Comparison of ENCODE assay signal across 11 cellular contexts in the genomic region with DNA sequence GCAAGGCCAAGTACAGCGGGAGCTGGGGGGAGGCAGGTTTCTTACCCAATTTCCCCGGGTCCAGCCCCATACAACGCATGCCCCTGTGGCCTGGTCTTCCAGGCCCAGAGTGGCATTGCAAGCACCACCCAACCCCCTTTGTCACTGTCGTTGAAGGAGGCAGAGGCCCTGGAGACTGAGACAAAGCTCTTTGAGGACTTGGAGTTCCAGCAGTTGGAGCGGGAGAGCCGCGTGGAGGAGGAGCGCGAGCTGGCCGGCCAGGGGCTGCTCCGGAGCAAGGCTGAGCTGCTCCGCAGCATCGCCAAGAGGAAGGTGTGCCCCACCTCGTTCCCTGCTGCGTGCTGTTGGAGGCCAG. TPM values are rescaled to one million over a fixed set of nuclear protein-coding genes. Genes with fewer than 3 reads are reported as not detected.
A peak's percentile ranks its signal among the peaks of the same experiment; 100 is the strongest.
DNase-seq lines count a peak whose midpoint lies in the region; ATAC-seq and TF ChIP-seq lines count a peak whose summit lies in the region.
"Had no signal": no experiment of that assay in that cellular context is flagged by ENCODE, and none has a peak within 500 bp of the region (broad histone marks: within the 10 kb centered on the region; RNA-seq: fewer than 3 reads in every experiment).

No MANE protein-coding gene starts in this region.

- H3K9me3 Mint-ChIP-seq in activated naive CD4-positive, alpha-beta T cell treated with anti-CD3 and anti-CD28 coated beads for 36 hours: no peaks in the 10 kb centered on the region

- CTCF ChIA-PET in activated naive CD4-positive, alpha-beta T cell treated with anti-CD3 and anti-CD28 coated beads for 36 hours (lab: Charles Lee): interaction anchor here (0.9 to 2.7 kb wide), 5 partner anchors 18 to 464 kb away, joined by 3 to 8 read pairs (median 6); no protein-coding TSS in a partner anchor

- H3K9ac ChIP-seq in neural cell (ENCODE audit: low read length): no peak overlapping the region

- H3K36me3 Mint-ChIP-seq in activated naive CD4-positive, alpha-beta T cell treated with anti-CD3 and anti-CD28 coated beads for 36 hours (ENCODE audit: low read depth): no peaks in the 10 kb centered on the region

- H3K27me3 Mint-ChIP-seq in activated naive CD4-positive, alpha-beta T cell treated with anti-CD3 and anti-CD28 coated beads for 36 hours (ENCODE audit: low read depth): no peaks in the 10 kb centered on the region

- no peaks in the 10 kb centered on the region for H3K9me3 ChIP-seq in neural cell (ENCODE audit: low read length)

- no peaks in the 10 kb centered on the region for H3K4me1 Mint-ChIP-seq in activated naive CD4-positive, alpha-beta T cell treated with anti-CD3 and anti-CD28 coated beads for 36 hours (ENCODE audit: low read depth)

- TF ChIP-seq CTCF in neural cell (IDR thresholded peaks at IDR 0.05; ENCODE audit: poor library complexity, severe bottlenecking): no peak

- no peaks in the 10 kb centered on the region for H4K20me1 ChIP-seq in neural cell (ENCODE audit: insufficient read depth)

- intact Hi-C loops in Right ventricle myocardium inferior (cut with DNase I): no loop called here
- intact Hi-C loops in cardiac septum (cut with DNase I): no loop called here
- intact Hi-C loops in activated naive CD4-positive, alpha-beta T cell treated with anti-CD3 and anti-CD28 coated beads for 36 hours (cut with micrococcal nuclease): no loop called here

- no peaks in the 10 kb centered on the region for H3F3A ChIP-seq in neural cell (ENCODE audit: insufficient read depth, low read length, poor library complexity, severe bottlenecking)

- ATAC-seq in Right ventricle myocardium inferior (peak; percentile 2), HG03442 (IDR thresholded peaks at IDR 0.05; ENCODE audit: unreplicated experiment) (no peak)

- peak overlapping the region; percentile 44 for H3K4me3 ChIP-seq in neural cell (ENCODE audit: low read length)

- H3K27me3 ChIP-seq in neural cell (ENCODE audit: insufficient read depth, low read depth, low read length): no peaks in the 10 kb centered on the region

- no peak overlapping the region for H3K27ac ChIP-seq in neural cell (ENCODE audit: low read length)

- no peak overlapping the region for H2AFZ ChIP-seq in neural cell (ENCODE audit: low read depth, low read length)

- TF ChIP-seq EP300 in neural cell (conservative IDR thresholded peaks at IDR 0.05; ENCODE audit: poor library complexity, severe bottlenecking): no peak

- H3K4me2 ChIP-seq in neural cell (ENCODE audit: low read length): no peak overlapping the region

- H3K4me3 Mint-ChIP-seq in activated naive CD4-positive, alpha-beta T cell treated with anti-CD3 and anti-CD28 coated beads for 36 hours: no peak overlapping the region

- TF ChIP-seq RAD21 in neural cell (conservative IDR thresholded peaks at IDR 0.05): no peak

- H3K79me2 ChIP-seq in neural cell (replicated peaks; ENCODE audit: insufficient read depth, low read length): no peaks in the 10 kb centered on the region

- DNase-seq in Right ventricle myocardium inferior (ENCODE audit: missing footprints) (peak; percentile 59), cardiac septum (ENCODE audit: low spot score) (no peak), globus pallidus (ENCODE audit: low spot score) (peak; percentile 53), DMS53 (lab: John Stamatoyannopoulos, UW) (no peak), NCI-H1694 treated with DMSO at 0.1 percent for 48 hours (lab: John Stamatoyannopoulos, UW) (no peak)
- no peak for DNase-seq in activated naive CD4-positive, alpha-beta T cell treated with anti-CD3 and anti-CD28 coated beads for 36 hours
- DNase-seq: AML-193, amniotic stem cell had no signal

- H3K9me2 ChIP-seq in neural cell (ENCODE audit: insufficient read depth, low read length): no peaks in the 10 kb centered on the region

- H3K36me3 ChIP-seq in neural cell (ENCODE audit: insufficient read depth, low read length): peaks cover 7% of the 10 kb centered on the region

- H3K27ac Mint-ChIP-seq in activated naive CD4-positive, alpha-beta T cell treated with anti-CD3 and anti-CD28 coated beads for 36 hours: no peak overlapping the region

TF ChIP-seq in neural cell, 6 proteins besides CTCF, POLR2A, EP300 and RAD21:
- no peak for TF ChIP-seq EZH2 (IDR thresholded peaks at IDR 0.05; ENCODE audit: borderline replicate concordance, insufficient read depth, low read length, poor library complexity, severe bottlenecking)
- TF ChIP-seq SMC3 (conservative IDR thresholded peaks at IDR 0.05; ENCODE audit: poor library complexity): no peak
- TF ChIP-seq POLR2AphosphoS5 (IDR thresholded peaks at IDR 0.05): no peak
- TF ChIP-seq, protein P1, sequence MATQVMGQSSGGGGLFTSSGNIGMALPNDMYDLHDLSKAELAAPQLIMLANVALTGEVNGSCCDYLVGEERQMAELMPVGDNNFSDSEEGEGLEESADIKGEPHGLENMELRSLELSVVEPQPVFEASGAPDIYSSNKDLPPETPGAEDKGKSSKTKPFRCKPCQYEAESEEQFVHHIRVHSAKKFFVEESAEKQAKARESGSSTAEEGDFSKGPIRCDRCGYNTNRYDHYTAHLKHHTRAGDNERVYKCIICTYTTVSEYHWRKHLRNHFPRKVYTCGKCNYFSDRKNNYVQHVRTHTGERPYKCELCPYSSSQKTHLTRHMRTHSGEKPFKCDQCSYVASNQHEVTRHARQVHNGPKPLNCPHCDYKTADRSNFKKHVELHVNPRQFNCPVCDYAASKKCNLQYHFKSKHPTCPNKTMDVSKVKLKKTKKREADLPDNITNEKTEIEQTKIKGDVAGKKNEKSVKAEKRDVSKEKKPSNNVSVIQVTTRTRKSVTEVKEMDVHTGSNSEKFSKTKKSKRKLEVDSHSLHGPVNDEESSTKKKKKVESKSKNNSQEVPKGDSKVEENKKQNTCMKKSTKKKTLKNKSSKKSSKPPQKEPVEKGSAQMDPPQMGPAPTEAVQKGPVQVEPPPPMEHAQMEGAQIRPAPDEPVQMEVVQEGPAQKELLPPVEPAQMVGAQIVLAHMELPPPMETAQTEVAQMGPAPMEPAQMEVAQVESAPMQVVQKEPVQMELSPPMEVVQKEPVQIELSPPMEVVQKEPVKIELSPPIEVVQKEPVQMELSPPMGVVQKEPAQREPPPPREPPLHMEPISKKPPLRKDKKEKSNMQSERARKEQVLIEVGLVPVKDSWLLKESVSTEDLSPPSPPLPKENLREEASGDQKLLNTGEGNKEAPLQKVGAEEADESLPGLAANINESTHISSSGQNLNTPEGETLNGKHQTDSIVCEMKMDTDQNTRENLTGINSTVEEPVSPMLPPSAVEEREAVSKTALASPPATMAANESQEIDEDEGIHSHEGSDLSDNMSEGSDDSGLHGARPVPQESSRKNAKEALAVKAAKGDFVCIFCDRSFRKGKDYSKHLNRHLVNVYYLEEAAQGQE (IDR thresholded peaks at IDR 0.05; ENCODE audit: borderline replicate concordance): no peak
- no peak for TF ChIP-seq TAF1 (IDR thresholded peaks at IDR 0.05; ENCODE audit: low read depth)
- no peak for TF ChIP-seq MXI1 (conservative IDR thresholded peaks at IDR 0.05; ENCODE audit: poor library complexity, severe bottlenecking)

RNA-seq across cellular contexts. Expression of a gene that starts 27.8 kb away (rescaled TPM):
- total RNA-seq in Right ventricle myocardium inferior (115 TPM), cardiac septum (155 TPM)
- polyA plus RNA-seq in neural cell: 114 and 149 TPM in 2 replicates
- polyA minus RNA-seq in neural cell: 146 and 166 TPM in 2 replicates
- 1 to 10 TPM; 2.0 TPM for total RNA-seq in activated naive CD4-positive, alpha-beta T cell treated with anti-CD3 and anti-CD28 coated beads for 36 hours

RNA-seq across cellular contexts. Expression of a gene that starts 44.2 kb away (rescaled TPM):
- total RNA-seq in Right ventricle myocardium inferior: not detected
- not detected for total RNA-seq in cardiac septum
- polyA plus RNA-seq in neural cell: 0.12 TPM in 1 of 2 replicates, not detected in the other
- not detected in 2 replicates for polyA minus RNA-seq in neural cell
- total RNA-seq in activated naive CD4-positive, alpha-beta T cell treated with anti-CD3 and anti-CD28 coated beads for 36 hours: not detected
- total RNA-seq: subcutaneous adipose tissue had no signal

Comparison
In these comparisons a context has a peak if more than half of its experiments do, and no peak if none do; other contexts are left out.
1. DNase-seq: peak in Right ventricle myocardium inferior (single experiment) and globus pallidus (single experiment); none in cardiac septum (single experiment), DMS53 (single experiment), NCI-H1694 treated with DMSO at 0.1 percent for 48 hours (single experiment) and activated naive CD4-positive, alpha-beta T cell treated with anti-CD3 and anti-CD28 coated beads for 36 hours (single experiment).
2. RNA of a gene that starts 27.8 kb away (total RNA-seq): 155 TPM in cardiac septum (single experiment) and 115 TPM in Right ventricle myocardium inferior (single experiment); 2.0 TPM in activated naive CD4-positive, alpha-beta T cell treated with anti-CD3 and anti-CD28 coated beads for 36 hours; every median in the first group is over 10 times any median in the second.